ENCODE assay signal across 8 cellular contexts in the genomic region with DNA sequence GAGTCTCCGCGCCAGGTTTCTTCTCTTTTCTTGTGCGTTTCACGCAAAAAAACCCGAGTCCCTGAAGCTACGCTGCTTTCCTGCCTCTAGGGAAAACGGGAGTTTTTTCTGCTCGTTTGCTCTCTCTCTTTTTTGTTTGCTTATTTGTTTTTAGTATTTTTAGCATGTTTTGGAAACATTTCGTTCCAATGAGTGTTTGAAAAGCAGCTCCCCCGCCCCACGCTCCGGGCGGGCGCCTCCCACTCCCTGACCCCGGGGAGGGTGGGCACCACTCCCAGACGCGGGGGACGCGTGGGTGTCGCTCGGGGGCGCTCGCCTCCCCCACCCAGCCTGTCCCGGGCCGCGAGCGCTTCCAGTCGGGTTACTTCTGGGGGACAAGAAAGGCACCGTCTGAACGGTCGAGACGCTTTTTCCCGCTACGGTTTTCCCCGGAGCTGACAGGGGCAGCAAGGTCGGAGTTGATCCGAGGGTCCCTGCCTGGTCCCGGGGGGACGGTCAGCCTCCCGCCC. TPM values are rescaled to one million over a fixed set of nuclear protein-coding genes. Genes with fewer than 3 reads are reported as not detected.
DNase-seq lines count a peak whose midpoint lies in the region; ATAC-seq and TF ChIP-seq lines count a peak whose summit lies in the region.

No MANE protein-coding gene starts in this region.

- H2AFZ ChIP-seq in osteoblast (ENCODE audit: low read length), result peak overlapping the region; percentile 51

- H3K27me3 ChIP-seq in H7 (ENCODE audit: control insufficient read depth, insufficient read depth, low read length) (peaks cover 41% of the 10 kb centered on the region), WERI-Rb-1 (ENCODE audit: insufficient read depth, low read depth, severe bottlenecking) (no peaks in the 10 kb centered on the region), osteoblast (ENCODE audit: insufficient read depth, low read length) (peaks cover 59% of the 10 kb centered on the region)

- H3K4me1 ChIP-seq in osteoblast (ENCODE audit: insufficient read depth, low read length), result peaks cover 11% of the 10 kb centered on the region

- no peak for ATAC-seq in GM19467 (IDR thresholded peaks at IDR 0.05; ENCODE audit: unreplicated experiment)

- no peaks in the 10 kb centered on the region for H4K20me1 ChIP-seq in osteoblast (ENCODE audit: insufficient read depth, low read length)

- TF ChIP-seq CTCF in WERI-Rb-1 (IDR thresholded peaks at IDR 0.05; ENCODE audit: low read depth, low read length) (0 out of 2 replicates have a peak, but pooled peaks have one; percentile 22), osteoblast (IDR thresholded peaks at IDR 0.05; ENCODE audit: extremely low read depth, low read depth, low read length) (no peak)

- H3K27ac ChIP-seq in WERI-Rb-1 (peak overlapping the region; percentile 44), osteoblast (ENCODE audit: low read depth, low read length) (no peak overlapping the region)

- DNase-seq in H7 (no peak), WERI-Rb-1 (no peak), globus pallidus (ENCODE audit: low spot score) (peak; percentile 90), osteoblast (ENCODE audit: insufficient read length, low spot score, missing footprints) (peak; percentile 52), NCI-H2107 (lab: John Stamatoyannopoulos, UW) (no peak), NOMO-1 (lab: John Stamatoyannopoulos, UW; ENCODE audit: unreplicated experiment in 2 of 2) (no peak)
- no peak for DNase-seq in stimulated activated CD4-positive, alpha-beta T cell treated with anti-CD3 and anti-CD28 coated beads, Interleukin-15, amount 100 ng/mL, for 24 hours

- H3K79me2 ChIP-seq in osteoblast (ENCODE audit: insufficient read depth, low read length), result no peaks in the 10 kb centered on the region

- H3K4me3 ChIP-seq in H7 (ENCODE audit: insufficient read depth, low read depth, low read length) (peak overlapping the region; percentile 63), WERI-Rb-1 (ENCODE audit: low read depth, low read length) (peak overlapping the region; percentile 90), osteoblast (ENCODE audit: insufficient read depth, low read length) (peak overlapping the region; percentile 64)

- H3K4me2 ChIP-seq in osteoblast (ENCODE audit: insufficient read depth, low read length), result peak overlapping the region; percentile 62

- H3K36me3 ChIP-seq in H7 (replicated peaks; ENCODE audit: control insufficient read depth, insufficient read depth, low read length), result no peaks in the 10 kb centered on the region
- H3K36me3 ChIP-seq in WERI-Rb-1, result no peaks in the 10 kb centered on the region
- H3K36me3 ChIP-seq in osteoblast (ENCODE audit: insufficient read depth, low read length), result no peaks in the 10 kb centered on the region

- no peaks in the 10 kb centered on the region for H3K9me3 ChIP-seq in WERI-Rb-1 (ENCODE audit: severe bottlenecking)
- no peaks in the 10 kb centered on the region for H3K9me3 ChIP-seq in osteoblast (ENCODE audit: low read depth, low read length)

RNA-seq across cellular contexts. Expression of gene EFHD1, which starts 0.4 kb away (rescaled TPM):
- 3.8 and 4.3 TPM in 2 replicates for total RNA-seq in H7 (2014; rRNA removed; shearing (Covaris generic))
- 2.4 and 3.6 TPM in 2 replicates for total RNA-seq in osteoblast

Comparison
In these comparisons a context has a peak if more than half of its experiments do, and no peak if none do; other contexts are left out.
1. DNase-seq: peak in globus pallidus (single experiment) and osteoblast (single experiment); none in H7 (single experiment), WERI-Rb-1 (single experiment), NCI-H2107 (single experiment), NOMO-1 (0 of 2) and stimulated activated CD4-positive, alpha-beta T cell treated with anti-CD3 and anti-CD28 coated beads, Interleukin-15, amount 100 ng/mL, for 24 hours (single experiment).
2. Peak in every context shown above with its lines, with median percentiles within 50 percentile points of each other: H3K4me3 ChIP-seq.